ENCODE assay signal across 9 cellular contexts in genomic region chr20:50541606-50542041, GRCh38. TPM values are rescaled to one million over a fixed set of nuclear protein-coding genes. Genes with fewer than 3 reads are reported as not detected.
DNase-seq lines count a peak whose midpoint lies in the region; ATAC-seq, FAIRE-seq and TF ChIP-seq lines count a peak whose summit lies in the region.
"Had no signal": no experiment of that assay in that cellular context is flagged by ENCODE, and none has a peak within 500 bp of the region (broad histone marks: within the 10 kb centered on the region; RNA-seq: fewer than 3 reads in every experiment).

No MANE protein-coding gene starts in this region.

- TF ChIP-seq POLR2A in HepG2 (IDR thresholded peaks at IDR 0.05; ENCODE audit: insufficient read depth in 1 of 2, low read depth in 2 of 2, low read length in 2 of 2): no peak

- no peak for DNase-seq in CD4-positive, CD25-positive, alpha-beta regulatory T cell
- peak; percentile 98 for DNase-seq in SKM-1 treated with dmso at 0.1 percent for 144 hours (lab: John Stamatoyannopoulos, UW; ENCODE audit: unreplicated experiment)
- no peak for DNase-seq in HepG2 (ENCODE audit: low spot score)
- no peak for DNase-seq in HuH-7.5 (ENCODE audit: low spot score)
- no peak for DNase-seq in NCI-H2029 treated with DMSO at 0.1 percent for 48 hours (lab: John Stamatoyannopoulos, UW)
- DNase-seq in hypothalamus (lab: John Stamatoyannopoulos, UW): no peak
- DNase-seq in NCI-H1105 (lab: John Stamatoyannopoulos, UW): no peak

- no peaks in the 10 kb centered on the region for H3K27me3 ChIP-seq in CD4-positive, CD25-positive, alpha-beta regulatory T cell (ENCODE audit: control insufficient read depth, insufficient read depth, low read length)
- no peaks in the 10 kb centered on the region for H3K27me3 ChIP-seq in HepG2 (ENCODE audit: control insufficient read depth in 1 of 2, insufficient read depth in 2 of 2, low read length in 2 of 2)

- no peak overlapping the region for H3K4me2 ChIP-seq in HepG2 (ENCODE audit: low read depth, low read length)

- H3K4me1 Mint-ChIP-seq in CD4-positive, CD25-positive, alpha-beta regulatory T cell: peaks cover 50 to 81% (median 64%) of the 10 kb centered on the region in 4 donors

- H3K4me3 ChIP-seq in CD4-positive, CD25-positive, alpha-beta regulatory T cell (ENCODE audit: low read depth, low read length): no peak overlapping the region
- no peak overlapping the region for H3K4me3 ChIP-seq in HepG2 (replicated peaks in 1 of 3; ENCODE audit: insufficient read depth in 1 of 3, low read depth in 2 of 3, low read length in 3 of 3)

- H4K20me1 ChIP-seq in HepG2 (ENCODE audit: insufficient read depth, low read length): no peaks in the 10 kb centered on the region

- intact Hi-C loops in HepG2 (cut with micrococcal nuclease; ENCODE audit: unreplicated experiment): no loop called here

- peaks cover 29% of the 10 kb centered on the region for H3K79me2 ChIP-seq in HepG2 (ENCODE audit: insufficient read depth, low read length)

- H3K36me3 Mint-ChIP-seq in CD4-positive, CD25-positive, alpha-beta regulatory T cell: peaks cover 12% of the 10 kb centered on the region

- TF ChIP-seq RAD21 in HepG2 (CRISPR knock-in tag; IDR thresholded peaks at IDR 0.05): no peak

- CTCF ChIA-PET in HepG2 (lab: Yijun Ruan, JAX; ENCODE audit: low intra/inter-chr PET ratio, low total read pairs): no interaction called here

- H3K9me3 ChIP-seq in CD4-positive, CD25-positive, alpha-beta regulatory T cell (ENCODE audit: control insufficient read depth in 2 of 2, low read length in 2 of 2): no peaks in the 10 kb centered on the region
- H3K9me3 ChIP-seq in HepG2 (ENCODE audit: low read length): no peaks in the 10 kb centered on the region

- H3K27me3 Mint-ChIP-seq in CD4-positive, CD25-positive, alpha-beta regulatory T cell: no peaks in the 10 kb centered on the region

- in situ Hi-C loops in HepG2 (cut with HindIII; ENCODE audit: extremely low pct_ligation_motif_present, low pct_unique_long_range_greater_than_20kb): no loop called here

- TF ChIP-seq EP300 in HepG2 (IDR thresholded peaks at IDR 0.05; ENCODE audit: low read depth in 2 of 2, low read length in 2 of 2): no peak
- no peak for TF ChIP-seq EP300 in HepG2 (CRISPR knock-in tag; IDR thresholded peaks at IDR 0.05; ENCODE audit: borderline replicate concordance)

- no peak for ATAC-seq in CD4-positive, CD25-positive, alpha-beta regulatory T cell (ENCODE audit: low read depth in 2 of 2)
- ATAC-seq in GM21786 (IDR thresholded peaks at IDR 0.05; ENCODE audit: unreplicated experiment) (peak; percentile 47), HepG2 (no peak)

- no peaks in the 10 kb centered on the region for H3K9me3 Mint-ChIP-seq in CD4-positive, CD25-positive, alpha-beta regulatory T cell
- H3K9me3 Mint-ChIP-seq: nephron had no signal

- no peak overlapping the region for H3K9ac ChIP-seq in HepG2 (ENCODE audit: insufficient read depth, low read depth, low read length)

- POLR2A ChIA-PET in HepG2 (lab: Yijun Ruan, JAX): no interaction called here

- FAIRE-seq in HepG2 (lab: Jason Lieb, UNC): no peak

- peak overlapping the region in 3 of 4 donors; percentile 27 to 57 (median 54) for H3K4me3 Mint-ChIP-seq in CD4-positive, CD25-positive, alpha-beta regulatory T cell
- H3K4me3 Mint-ChIP-seq: nephron had no signal

- 94% methylated on average over 5 of the region's 5 CpGs for WGBS in HepG2 (ENCODE audit: low lambda C conversion rate)

- H3K27ac ChIP-seq in CD4-positive, CD25-positive, alpha-beta regulatory T cell (ENCODE audit: insufficient read depth, low read length, poor library complexity, severe bottlenecking): no peak overlapping the region
- no peak overlapping the region for H3K27ac ChIP-seq in HepG2 (ENCODE audit: extremely low read length, insufficient read depth, low read length)

- H3K27ac Mint-ChIP-seq in CD4-positive, CD25-positive, alpha-beta regulatory T cell: peak overlapping the region in 2 of 3 donors; percentile 44 to 52

- no TSS peak for BruUV-seq in HepG2 (replicated peaks; lab: Mats Ljungman, UMichigan)

- H3K36me3 ChIP-seq in CD4-positive, CD25-positive, alpha-beta regulatory T cell (ENCODE audit: control insufficient read depth, insufficient read depth, low read length): peaks cover 13% of the 10 kb centered on the region
- H3K36me3 ChIP-seq in HepG2 (replicated peaks in 1 of 2; ENCODE audit: control insufficient read depth in 1 of 2, insufficient read depth in 2 of 2, low read length in 2 of 2): no peaks in the 10 kb centered on the region; a peak in 1 of 5 replicates

- no peak for TF ChIP-seq CTCF in HepG2 (CRISPR knock-in tag; IDR thresholded peaks at IDR 0.05)

- peaks cover 50% of the 10 kb centered on the region for H3K4me1 ChIP-seq in CD4-positive, CD25-positive, alpha-beta regulatory T cell (ENCODE audit: control insufficient read depth, insufficient read depth, low read length, poor library complexity, severe bottlenecking)
- peaks cover 18% of the 10 kb centered on the region for H3K4me1 ChIP-seq in HepG2 (ENCODE audit: insufficient read depth, low read length)

- no peak overlapping the region for H2AFZ ChIP-seq in HepG2 (ENCODE audit: low read length)

TF ChIP-seq in HepG2, 621 proteins besides CTCF, POLR2A, EP300 and RAD21:
- TF ChIP-seq ZBTB7A (CRISPR knock-in tag; IDR thresholded peaks at IDR 0.05) (0 out of 2 replicates have a peak, but pooled peaks have one; percentile 20), BCL6 (CRISPR knock-in tag; IDR thresholded peaks at IDR 0.05) (no peak)
TF ChIP-seq in HepG2: peak in this region for 1.

RNA-seq across cellular contexts. Expression of gene PTPN1, which starts 31.4 kb away (rescaled TPM):
- 76.3 TPM for total RNA-seq in CD4-positive, CD25-positive, alpha-beta regulatory T cell
- 10 to 100 TPM; 27.1 to 34.3 (median 30.3) TPM for polyA plus RNA-seq in CD4-positive, CD25-positive, alpha-beta regulatory T cell
- 33.3 and 37.2 TPM in 2 replicates for total RNA-seq in HepG2 (2016; rRNA removed; fragmentation: Illumina TruSeq; extraction: Trizol)
- total RNA-seq in HepG2 (2016; cell fraction: cytosol; rRNA removed; fragmentation: Illumina TruSeq; extraction: Trizol; ENCODE audit: low read depth): 4.1 and 4.3 TPM in 2 replicates
- 31.0 and 34.8 TPM in 2 replicates for total RNA-seq in HepG2 (2016; cell fraction: insoluble cytoplasmic fraction; rRNA removed; fragmentation: Illumina TruSeq; extraction: Trizol)
- total RNA-seq in HepG2 (2016; cell fraction: membrane; rRNA removed; fragmentation: Illumina TruSeq; extraction: Trizol): 16.1 and 17.5 TPM in 2 replicates
- 22.9 and 26.4 TPM in 2 replicates for total RNA-seq in HepG2 (2016; cell fraction: nucleus; rRNA removed; fragmentation: Illumina TruSeq; extraction: Trizol)
- 16.8 and 17.7 TPM in 2 replicates for polyA plus RNA-seq in HepG2 (2011; rRNA removed)
- 14.7 and 18.4 TPM in 2 replicates for polyA plus RNA-seq in HepG2 (2011; cell fraction: cytosol; rRNA removed)
- polyA plus RNA-seq in HepG2 (2011; cell fraction: nucleus; rRNA removed): 21.4 and 23.7 TPM in 2 replicates
- polyA plus RNA-seq in HepG2 (2012): 20.9 and 24.3 TPM in 2 replicates
- polyA plus RNA-seq in HepG2 (2016; cell fraction: cytosol; fragmentation: Illumina TruSeq; extraction: Trizol; ENCODE audit: low read depth): 2.4 and 2.5 TPM in 2 replicates
- polyA plus RNA-seq in HepG2 (2016; cell fraction: insoluble cytoplasmic fraction; fragmentation: Illumina TruSeq; extraction: Trizol; ENCODE audit: low read depth): 33.0 and 39.3 TPM in 2 replicates
- polyA plus RNA-seq in HepG2 (2016; cell fraction: membrane; fragmentation: Illumina TruSeq; extraction: Trizol; ENCODE audit: low read depth): 9.4 and 10.0 TPM in 2 replicates
- 31.1 and 31.8 TPM in 2 replicates for polyA plus RNA-seq in HepG2 (2016; cell fraction: nucleus; fragmentation: Illumina TruSeq; extraction: Trizol; ENCODE audit: insufficient read depth, low read depth)
- 27.4 and 30.1 TPM in 2 replicates for polyA minus RNA-seq in HepG2 (2011; rRNA and poly(A)+ RNA removed; ENCODE audit: low replicate concordance)
- polyA minus RNA-seq in HepG2 (2011; cell fraction: cytosol; rRNA and poly(A)+ RNA removed): 12.4 and 15.0 TPM in 2 replicates
- polyA minus RNA-seq in HepG2 (2011; cell fraction: nucleus; rRNA and poly(A)+ RNA removed): 23.0 and 24.9 TPM in 2 replicates
